Comparison of ENCODE assay signal across 8 cellular contexts in genomic region chr1:53945433-53946251, GRCh38. TPM values are rescaled to one million over a fixed set of nuclear protein-coding genes. Genes with fewer than 3 reads are reported as not detected.
DNase-seq lines count a peak whose midpoint lies in the region; ATAC-seq and TF ChIP-seq lines count a peak whose summit lies in the region.

IFT25 (minus strand) TSS chr1:53945699; CDS start chr1:53940082, 5,617 bp downstream.

- no peaks in the 10 kb centered on the region for H3K36me3 ChIP-seq in prostate gland

- DNase-seq in NCI-H146 treated with DMSO at 0.1 percent for 48 hours (lab: John Stamatoyannopoulos, UW; ENCODE audit: unreplicated experiment) (peak; percentile 86), amniotic stem cell (lab: John Stamatoyannopoulos, UW) (peak; percentile 91), left cardiac atrium (peak; percentile 95), prostate gland (ENCODE audit: low spot score) (peak; percentile 97), ureter (ENCODE audit: low spot score) (peak; percentile 99)

- no peaks in the 10 kb centered on the region for H3K9me3 Mint-ChIP-seq in T-helper 1 cell treated with Interleukin-12 subunit alpha and Interleukin-12 subunit beta and Interleukin-4 antibody, amounts not matched to agents 30 μg/mL and 1 μg/mL, for 36 hours

- peak in 1 of 4 experiments; percentile 23 for TF ChIP-seq CTCF in prostate gland (IDR thresholded peaks at IDR 0.05)

- H3K4me1 ChIP-seq in prostate gland (replicated peaks) = peaks cover 4% of the 10 kb centered on the region

- under 1% methylated on average over 89 of the region's 90 CpGs for WGBS in prostate gland

- H3K27ac ChIP-seq in prostate gland = peak within 1 kb of the TSS; percentile 88 to 94

- no peaks in the 10 kb centered on the region for H3K27me3 ChIP-seq in prostate gland (replicated peaks; ENCODE audit: insufficient read depth)

- peaks cover 21% of the 10 kb centered on the region for H3K36me3 Mint-ChIP-seq in T-helper 1 cell treated with Interleukin-12 subunit alpha and Interleukin-12 subunit beta and Interleukin-4 antibody, amounts not matched to agents 30 μg/mL and 1 μg/mL, for 36 hours (ENCODE audit: low read depth)

- peak within 1 kb of the TSS; percentile 74 to 76 for H3K4me3 ChIP-seq in prostate gland

- ATAC-seq in GM18498 (IDR thresholded peaks at IDR 0.05; ENCODE audit: unreplicated experiment) (peak; percentile 70), HG02884 (IDR thresholded peaks at IDR 0.05; ENCODE audit: unreplicated experiment) (peak; percentile 64), left cardiac atrium (peak; percentile 92 to 95)

- peak within 1 kb of the TSS; percentile 91 for H3K4me3 Mint-ChIP-seq in T-helper 1 cell treated with Interleukin-12 subunit alpha and Interleukin-12 subunit beta and Interleukin-4 antibody, amounts not matched to agents 30 μg/mL and 1 μg/mL, for 36 hours

- no peaks in the 10 kb centered on the region for H3K27me3 Mint-ChIP-seq in T-helper 1 cell treated with Interleukin-12 subunit alpha and Interleukin-12 subunit beta and Interleukin-4 antibody, amounts not matched to agents 30 μg/mL and 1 μg/mL, for 36 hours (ENCODE audit: low read depth)

- TF ChIP-seq POLR2A in prostate gland (IDR thresholded peaks at IDR 0.05) = peak; percentile 92

- no peaks in the 10 kb centered on the region for H3K9me3 ChIP-seq in prostate gland

- intact Hi-C loops in left cardiac atrium (cut with DNase I) = loop anchor here in 1 of 2 donors (5.0 kb wide), 1 partner anchor 58 kb away; the partner anchor contains the start of gene YIPF1
- intact Hi-C loops in prostate gland (cut with DNase I) = loop anchor here (2.0 kb wide), 2 partner anchors 57 to 107 kb away; partner anchors contain the start of genes TCEANC2, TMEM59 and YIPF1

- peak within 1 kb of the TSS; percentile 91 for H3K27ac Mint-ChIP-seq in T-helper 1 cell treated with Interleukin-12 subunit alpha and Interleukin-12 subunit beta and Interleukin-4 antibody, amounts not matched to agents 30 μg/mL and 1 μg/mL, for 36 hours

- peaks cover 46% of the 10 kb centered on the region for H3K4me1 Mint-ChIP-seq in T-helper 1 cell treated with Interleukin-12 subunit alpha and Interleukin-12 subunit beta and Interleukin-4 antibody, amounts not matched to agents 30 μg/mL and 1 μg/mL, for 36 hours (ENCODE audit: low read depth)

RNA-seq across cellular contexts. Expression of gene IFT25, which starts in this region (rescaled TPM):
- total RNA-seq in left cardiac atrium (10 to 100 TPM; 15.1 to 16.6 TPM), prostate gland (10 to 100 TPM; 13.7 to 18.9 TPM), ureter (37.3 TPM)

Comparison
In these comparisons a context has a peak if more than half of its experiments do, and no peak if none do; other contexts are left out.
1. Peak in every context shown above with its lines: DNase-seq, ATAC-seq, H3K4me3 ChIP-seq and H3K27ac ChIP-seq.